In the genomic region with DNA sequence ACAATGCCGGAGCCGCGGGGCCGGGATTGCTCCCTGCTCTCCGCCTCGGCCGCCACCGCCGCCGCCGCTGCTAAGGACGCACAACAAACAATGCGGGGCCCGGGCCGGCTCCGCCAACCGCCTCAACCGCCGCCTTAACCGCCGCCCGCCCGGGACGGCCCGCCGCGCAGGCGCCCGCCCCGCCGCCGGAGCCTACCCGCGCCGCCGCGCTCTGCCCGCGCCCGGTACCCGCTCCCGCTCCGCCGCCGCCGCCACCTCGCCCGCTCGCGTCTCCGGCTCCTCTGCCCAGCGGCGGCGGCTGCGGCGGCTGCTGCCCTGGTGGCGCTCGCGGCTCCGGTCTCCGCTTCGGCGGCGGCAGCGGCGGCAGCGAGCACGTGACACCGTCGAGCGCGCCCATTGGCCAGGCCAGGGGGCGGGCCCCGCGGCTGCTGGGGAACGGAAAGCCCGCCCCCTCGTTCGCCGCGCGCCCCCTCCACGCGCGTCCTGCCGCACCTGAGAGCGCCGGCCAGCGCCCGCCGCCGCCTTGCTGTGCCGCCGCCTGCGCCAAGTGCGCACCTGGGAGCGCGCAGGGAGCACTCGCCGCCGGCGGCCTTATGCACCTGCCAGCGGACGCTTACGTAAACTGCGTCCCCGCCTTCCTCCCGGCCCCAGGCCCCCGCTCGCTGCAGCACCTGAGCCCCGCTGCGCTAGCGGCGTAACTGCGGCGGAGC, we compare ENCODE assay signal across 8 cellular contexts. TPM values are rescaled to one million over a fixed set of nuclear protein-coding genes. Genes with fewer than 3 reads are reported as not detected.
DNase-seq lines count a peak whose midpoint lies in the region; ATAC-seq and TF ChIP-seq lines count a peak whose summit lies in the region.

STRBP (minus strand) TSS at position 347 of the 710 bp plus-strand sequence. CDS start 84,452 bp downstream, outside the sequence.

- TF ChIP-seq CTCF in AG09309 (IDR thresholded peaks at IDR 0.05; ENCODE audit: control insufficient read depth, insufficient read depth, low read depth, low read length, missing control alignments) (no peak), kidney epithelial cell (IDR thresholded peaks at IDR 0.05; ENCODE audit: insufficient read depth, low read length, poor library complexity, severe bottlenecking) (no peak)

- H3K4me3 ChIP-seq in AG09309 (ENCODE audit: control insufficient read depth, low read depth, low read length): peak within 1 kb of the TSS; percentile 61
- peak within 1 kb of the TSS; percentile 91 for H3K4me3 ChIP-seq in kidney epithelial cell (ENCODE audit: low read depth, low read length)

- no peaks in the 10 kb centered on the region for H3K36me3 ChIP-seq in kidney epithelial cell (ENCODE audit: control insufficient read depth, insufficient read depth, low read length)

- DNase-seq in AG09309 (ENCODE audit: low read depth): no peak
- DNase-seq in NCI-H226: peak; percentile 76
- DNase-seq in activated CD4-positive, CD25-positive, alpha-beta regulatory T cell treated with anti-CD3 and anti-CD28 coated beads, Interleukin-2, amount 50 U/mL, for 16 hours (ENCODE audit: low read depth, low spot score): peak; percentile 83
- peak; percentile 92 for DNase-seq in cerebellar cortex (ENCODE audit: low spot score)
- DNase-seq in kidney epithelial cell (ENCODE audit: low read depth): peak; percentile 39
- peak; percentile 94 for DNase-seq in stimulated activated CD4-positive, alpha-beta T cell treated with anti-CD3 and anti-CD28 coated beads, Interleukin-15, amount 100 ng/mL, for 24 hours

- peak; percentile 97 for ATAC-seq in GM19025 (IDR thresholded peaks at IDR 0.05; ENCODE audit: low read depth, unreplicated experiment)
- peak; percentile 87 for ATAC-seq in HG03280 (IDR thresholded peaks at IDR 0.05; ENCODE audit: unreplicated experiment)

- H3K27me3 ChIP-seq in kidney epithelial cell (ENCODE audit: control insufficient read depth, insufficient read depth, low read length): peaks cover 3% of the 10 kb centered on the region

RNA-seq across cellular contexts. Expression of gene STRBP, which starts in this region (rescaled TPM):
- 26.4 and 27.5 TPM in 2 replicates for total RNA-seq in kidney epithelial cell
